Comparison of ENCODE assay signal across 25 cellular contexts in genomic region chrX:2395261-2395850, GRCh38.
DNase-seq lines count a peak whose midpoint lies in the region; TF ChIP-seq lines count a peak whose summit lies in the region.
"Had no signal": no experiment of that assay in that cellular context is flagged by ENCODE, and none has a peak within 500 bp of the region (broad histone marks: within the 10 kb centered on the region; RNA-seq: fewer than 3 reads in every experiment).

No MANE protein-coding gene starts in this region.

- H3K4me1 Mint-ChIP-seq in endodermal cell (peaks cover 21% of the 10 kb centered on the region), progenitor cell of endocrine pancreas (ENCODE audit: low read depth) (peaks cover 10% of the 10 kb centered on the region)
- H3K4me1 Mint-ChIP-seq in activated CD4-positive, alpha-beta T cell treated with anti-CD3 and anti-CD28 coated beads, Interleukin-2, amount 10 ng/mL, durations not matched to agents 7 days and 5 days: no peaks in the 10 kb centered on the region
- H3K4me1 Mint-ChIP-seq: IgD-negative memory B cell had no signal

- H3K9ac ChIP-seq in Karpas-422 (ENCODE audit: low read length): no peak overlapping the region
- no peak overlapping the region for H3K9ac ChIP-seq in endodermal cell (ENCODE audit: extremely low read depth, low read length, poor library complexity, severe bottlenecking)
- no peak overlapping the region for H3K9ac ChIP-seq in neuronal stem cell (ENCODE audit: low read depth, low read length, poor library complexity)
- H3K9ac ChIP-seq: BLaER1, KMS-11 had no signal

- no peak overlapping the region for H2BK5ac ChIP-seq in neuronal stem cell (ENCODE audit: low read length)

- CTCF ChIA-PET in activated CD4-positive, alpha-beta T cell treated with anti-CD3 and anti-CD28 coated beads, Interleukin-2, amount 10 ng/mL, durations not matched to agents 7 days and 5 days (lab: Charles Lee): no interaction called here

- H3K36me3 ChIP-seq in H7 (replicated peaks; ENCODE audit: control insufficient read depth, insufficient read depth, low read length): peaks cover 2% of the 10 kb centered on the region
- peaks cover 8% of the 10 kb centered on the region; the same call in 1 of the 2 replicates for H3K36me3 ChIP-seq in Karpas-422 (ENCODE audit: insufficient read depth, low read length)
- peaks cover 18% of the 10 kb centered on the region for H3K36me3 ChIP-seq in endodermal cell (ENCODE audit: control insufficient read depth, insufficient read depth, low read length)
- H3K36me3 ChIP-seq in neuronal stem cell (replicated peaks in 1 of 2; ENCODE audit: control insufficient read depth in 2 of 2, insufficient read depth in 2 of 2, low read length in 2 of 2): peaks cover 5 to 7% of the 10 kb centered on the region in 2 donors
- H3K36me3 ChIP-seq: SJSA1 had no signal

- no peak overlapping the region for H3K14ac ChIP-seq in neuronal stem cell (ENCODE audit: low read length)

- H2BK15ac ChIP-seq in neuronal stem cell (ENCODE audit: low read length): no peak overlapping the region

- H3K9me3 ChIP-seq in Karpas-422 (ENCODE audit: low read length) (peaks cover 8% of the 10 kb centered on the region), endodermal cell (ENCODE audit: control insufficient read depth, low read length) (peaks cover 17% of the 10 kb centered on the region), neuronal stem cell (replicated peaks in 1 of 2; ENCODE audit: control insufficient read depth in 2 of 2, insufficient read depth in 1 of 2, low read depth in 1 of 2, low read length in 2 of 2) (peaks cover 8 to 10% of the 10 kb centered on the region in 2 donors)

- whole genome bisulfite sequencing in endodermal cell (ENCODE audit: insufficient coverage in 1 of 2, insufficient read length in 1 of 2), 2 experiments: 91 to 93% methylated on average over 12 to 16 of the region's 16 CpGs
- WGBS in neuronal stem cell (ENCODE audit: extremely low coverage in 2 of 2, insufficient read length in 2 of 2, insufficient replicate concordance in 1 of 2), 2 donors: no CpG with 5 or more reads among the region's 16 CpGs

- no peaks in the 10 kb centered on the region for H3K9me2 ChIP-seq in Karpas-422 (replicated peaks; ENCODE audit: insufficient read depth, low read length)

- H3K79me2 ChIP-seq in Karpas-422 (ENCODE audit: low read length): no peaks in the 10 kb centered on the region

- peak overlapping the region; percentile 57 for H3K18ac ChIP-seq in neuronal stem cell (ENCODE audit: low read length)

- H3K4me3 ChIP-seq in H7 (ENCODE audit: insufficient read depth, low read depth, low read length): no peak overlapping the region
- H3K4me3 ChIP-seq in Karpas-422 (ENCODE audit: low read length): no peak overlapping the region
- H3K4me3 ChIP-seq in endodermal cell (ENCODE audit: low read length): no peak overlapping the region
- no peak overlapping the region for H3K4me3 ChIP-seq in neuronal stem cell (ENCODE audit: low read length in 2 of 2)
- H3K4me3 ChIP-seq: BLaER1, GM12878, PC-9, SJSA1 had no signal

- H3K27ac Mint-ChIP-seq in endodermal cell: peak overlapping the region; percentile 75
- no peak overlapping the region for H3K27ac Mint-ChIP-seq in activated CD4-positive, alpha-beta T cell treated with anti-CD3 and anti-CD28 coated beads, Interleukin-2, amount 10 ng/mL, durations not matched to agents 7 days and 5 days
- H3K27ac Mint-ChIP-seq in progenitor cell of endocrine pancreas: no peak overlapping the region
- H3K27ac Mint-ChIP-seq: HFFc6, IgD-negative memory B cell, T-cell had no signal

- no peak overlapping the region for H4K8ac ChIP-seq in neuronal stem cell (ENCODE audit: low read depth, low read length)

- H3K9me3 Mint-ChIP-seq in endodermal cell (peaks cover 19% of the 10 kb centered on the region), progenitor cell of endocrine pancreas (ENCODE audit: low read depth) (peaks cover 11% of the 10 kb centered on the region)
- H3K9me3 Mint-ChIP-seq in activated CD4-positive, alpha-beta T cell treated with anti-CD3 and anti-CD28 coated beads, Interleukin-2, amount 10 ng/mL, durations not matched to agents 7 days and 5 days: peaks cover 10% of the 10 kb centered on the region

- H2BK12ac ChIP-seq in neuronal stem cell (ENCODE audit: low read length): no peak overlapping the region

- H3K79me1 ChIP-seq in neuronal stem cell (ENCODE audit: low read depth, low read length): peaks cover 3% of the 10 kb centered on the region

- H3K27me3 ChIP-seq in H7 (ENCODE audit: control insufficient read depth, insufficient read depth, low read length) (no peaks in the 10 kb centered on the region), Karpas-422 (ENCODE audit: low read length) (no peaks in the 10 kb centered on the region), endodermal cell (ENCODE audit: control insufficient read depth, insufficient read depth, low read length, poor library complexity, severe bottlenecking) (no peaks in the 10 kb centered on the region), neuronal stem cell (ENCODE audit: control insufficient read depth in 3 of 3, insufficient read depth in 3 of 3, low read depth in 1 of 3, low read length in 3 of 3) (no peaks in the 10 kb centered on the region)
- H3K27me3 ChIP-seq: BLaER1, SJSA1 had no signal

- H3K27ac ChIP-seq in Karpas-422 (ENCODE audit: low read length): no peak overlapping the region
- H3K27ac ChIP-seq in endodermal cell (ENCODE audit: low read depth, low read length): no peak overlapping the region
- H3K27ac ChIP-seq in neuronal stem cell (replicated peaks; ENCODE audit: low read length): no peak overlapping the region
- H3K27ac ChIP-seq: BLaER1, KMS-11, PC-9, SJSA1 had no signal

- TF ChIP-seq CTCF in endodermal cell (conservative IDR thresholded peaks at IDR 0.05) (no peak), progenitor cell of endocrine pancreas (IDR thresholded peaks at IDR 0.05; ENCODE audit: unreplicated experiment) (no peak)

- H2AFZ ChIP-seq in Karpas-422 (ENCODE audit: low read length): no peak overlapping the region
- no peak overlapping the region for H2AFZ ChIP-seq in neuronal stem cell (ENCODE audit: low read length)
- H2AFZ ChIP-seq: PC-9 had no signal

- H3K4me1 ChIP-seq in Karpas-422 (ENCODE audit: low read length) (no peaks in the 10 kb centered on the region), endodermal cell (ENCODE audit: control insufficient read depth, insufficient read depth, low read length) (peaks cover 6% of the 10 kb centered on the region), neuronal stem cell (ENCODE audit: control insufficient read depth in 2 of 2, insufficient read depth in 1 of 2, low read depth in 1 of 2, low read length in 2 of 2) (peaks cover 0 to 12% of the 10 kb centered on the region in 2 donors)

- H3K27me3 Mint-ChIP-seq in endodermal cell (ENCODE audit: insufficient read depth): no peaks in the 10 kb centered on the region
- no peaks in the 10 kb centered on the region for H3K27me3 Mint-ChIP-seq in activated CD4-positive, alpha-beta T cell treated with anti-CD3 and anti-CD28 coated beads, Interleukin-2, amount 10 ng/mL, durations not matched to agents 7 days and 5 days
- no peaks in the 10 kb centered on the region for H3K27me3 Mint-ChIP-seq in progenitor cell of endocrine pancreas
- H3K27me3 Mint-ChIP-seq: CD4-positive, CD25-positive, alpha-beta regulatory T cell; IgD-negative memory B cell; T-cell had no signal

- POLR2A ChIA-PET in activated CD4-positive, alpha-beta T cell treated with anti-CD3 and anti-CD28 coated beads, Interleukin-2, amount 10 ng/mL, durations not matched to agents 7 days and 5 days (lab: Charles Lee): no interaction called here

- H3K4ac ChIP-seq in neuronal stem cell (ENCODE audit: low read length): no peak overlapping the region

- peak overlapping the region; percentile 40 for H3K23ac ChIP-seq in neuronal stem cell (ENCODE audit: low read depth, low read length, poor library complexity)

- H2BK120ac ChIP-seq in neuronal stem cell (ENCODE audit: low read depth, low read length): peak overlapping the region; percentile 25

- DNase-seq in H7: peak; percentile 49
- peak; percentile 10 for DNase-seq in Karpas-422
- peak; percentile 72 for DNase-seq in endodermal cell
- DNase-seq in neuronal stem cell (ENCODE audit: low spot score): no peak
- no peak for DNase-seq in NCI-H2171 treated with DMSO at 0.1 percent for 48 hours (lab: John Stamatoyannopoulos, UW)
- DNase-seq in activated CD4-positive, alpha-beta T cell treated with anti-CD3 and anti-CD28 coated beads, Interleukin-2, amount 10 ng/mL, durations not matched to agents 7 days and 5 days: no peak
- no peak for DNase-seq in progenitor cell of endocrine pancreas (ENCODE audit: low spot score, unreplicated experiment)
- DNase-seq in DMS114 treated with DMSO at 0.1 percent for 48 hours (lab: John Stamatoyannopoulos, UW; ENCODE audit: unreplicated experiment): no peak
- DNase-seq: CD4-positive, CD25-positive, alpha-beta regulatory T cell; GDM1; HFFc6; NCI-H1048; NCI-H1417; NCI-H1694 treated with DMSO at 0.1 percent for 48 hours; NCI-H2081 treated with DMSO at 0.1 percent for 48 hours; NCI-H2171; NCI-H526; NCI-H82; PC-9; T-cell had no signal

- H3K4me3 Mint-ChIP-seq in endodermal cell (no peak overlapping the region), progenitor cell of endocrine pancreas (ENCODE audit: low read depth) (no peak overlapping the region)
- no peak overlapping the region for H3K4me3 Mint-ChIP-seq in activated CD4-positive, alpha-beta T cell treated with anti-CD3 and anti-CD28 coated beads, Interleukin-2, amount 10 ng/mL, durations not matched to agents 7 days and 5 days
- H3K4me3 Mint-ChIP-seq: CD4-positive, CD25-positive, alpha-beta regulatory T cell; HFFc6; IgD-negative memory B cell; T-cell had no signal

- H3K36me3 Mint-ChIP-seq in endodermal cell (ENCODE audit: low read depth) (peaks cover 24% of the 10 kb centered on the region), progenitor cell of endocrine pancreas (ENCODE audit: insufficient read depth) (peaks cover 37% of the 10 kb centered on the region)
- H3K36me3 Mint-ChIP-seq in activated CD4-positive, alpha-beta T cell treated with anti-CD3 and anti-CD28 coated beads, Interleukin-2, amount 10 ng/mL, durations not matched to agents 7 days and 5 days (ENCODE audit: low read depth): peaks cover 14% of the 10 kb centered on the region

- no peak overlapping the region for H2AK5ac ChIP-seq in neuronal stem cell (ENCODE audit: low read depth, low read length)

- no peak overlapping the region for H4K91ac ChIP-seq in neuronal stem cell (ENCODE audit: low read depth, low read length, poor library complexity)

- no peak overlapping the region for H3K4me2 ChIP-seq in Karpas-422 (ENCODE audit: low read depth, low read length, poor library complexity, severe bottlenecking)
- no peak overlapping the region for H3K4me2 ChIP-seq in neuronal stem cell (ENCODE audit: insufficient read depth, low read length, poor library complexity, severe bottlenecking)
- H3K4me2 ChIP-seq: BLaER1, KMS-11, PC-9 had no signal

- no peaks in the 10 kb centered on the region for H4K20me1 ChIP-seq in Karpas-422 (ENCODE audit: insufficient read depth, low read depth, low read length)

Comparison
In these comparisons a context has a peak if more than half of its experiments do, and no peak if none do; other contexts are left out.
1. DNase-seq: peak in H7 (single experiment), Karpas-422 (single experiment) and endodermal cell (single experiment); none in neuronal stem cell (single experiment), NCI-H2171 treated with DMSO at 0.1 percent for 48 hours (single experiment), activated CD4-positive, alpha-beta T cell treated with anti-CD3 and anti-CD28 coated beads, Interleukin-2, amount 10 ng/mL, durations not matched to agents 7 days and 5 days (single experiment), progenitor cell of endocrine pancreas (single experiment) and DMS114 treated with DMSO at 0.1 percent for 48 hours (single experiment).